ENCODE assay signal across 13 cellular contexts in the genomic region with DNA sequence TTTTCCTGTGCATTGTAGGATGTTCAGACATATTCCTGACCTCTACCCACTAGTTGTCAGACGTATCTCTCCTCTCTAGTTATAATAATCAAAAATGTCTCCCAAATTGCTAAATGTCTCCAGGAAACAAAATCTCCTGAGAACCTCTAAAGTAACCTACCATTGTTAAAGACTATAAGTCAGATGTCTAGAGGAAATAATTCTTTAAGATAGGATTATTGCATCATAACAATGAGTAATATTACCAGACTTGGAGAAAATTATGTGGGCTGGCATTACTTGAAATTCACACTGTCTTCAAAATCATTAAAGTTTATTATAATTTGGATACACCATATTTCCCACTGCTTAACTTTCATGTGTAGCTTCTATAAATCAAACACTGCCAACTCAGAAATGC.
"Had no signal": no experiment of that assay in that cellular context is flagged by ENCODE, and none has a peak within 500 bp of the region (broad histone marks: within the 10 kb centered on the region; RNA-seq: fewer than 3 reads in every experiment).

No MANE protein-coding gene starts in this region.

- H3K36me3 ChIP-seq: brain microvascular endothelial cell, esophagus muscularis mucosa had no signal

- H3K27me3 ChIP-seq: brain microvascular endothelial cell, esophagus muscularis mucosa had no signal

- ATAC-seq: activated T-cell treated with anti-CD3 and anti-CD28 coated beads, Interleukin-2, amount 50 U/mL, for 72 hours; natural killer cell; stimulated activated memory B cell treated with anti-CD40 and anti-IgM and Interleukin-4, amounts not matched to agents 10 μg/mL and 1 μg/mL and 100 μg/mL, for 72 hours had no signal

- H3K27ac ChIP-seq: esophagus muscularis mucosa had no signal

- H3K9me3 ChIP-seq: esophagus muscularis mucosa had no signal

- DNase-seq: activated CD4-positive, alpha-beta T cell treated with anti-CD3 and anti-CD28 coated beads, Interleukin-2, amount 10 ng/mL, durations not matched to agents 24 days and 14 days; activated CD8-positive, alpha-beta memory T cell treated with anti-CD3 and anti-CD28 coated beads, Interleukin-2, amount 50 U/mL, for 48 hours; activated gamma-delta T cell treated with Interleukin-2 at 50 U/mL for 16 hours; activated naive CD8-positive, alpha-beta T cell treated with anti-CD3 and anti-CD28 coated beads for 36 hours; activated T-cell treated with anti-CD3 and anti-CD28 coated beads, Interleukin-2, amount 50 U/mL, for 72 hours; anterior cingulate cortex; brain microvascular endothelial cell; head of caudate nucleus; immature natural killer cell; natural killer cell; SW 1271 had no signal
